36 cellular contexts compared by ENCODE assay signal in genomic region chr22:20444325-20444724, GRCh38.
"Had no signal": no experiment of that assay in that cellular context is flagged by ENCODE, and none has a peak within 500 bp of the region (broad histone marks: within the 10 kb centered on the region; RNA-seq: fewer than 3 reads in every experiment).

No MANE protein-coding gene starts in this region.

- H3K36me3 Mint-ChIP-seq: activated naive CD8-positive, alpha-beta T cell treated with anti-CD3 and anti-CD28 coated beads for 36 hours had no signal

- ATAC-seq: activated CD4-positive, CD25-positive, alpha-beta regulatory T cell treated with anti-CD3 and anti-CD28 coated beads, Interleukin-2, amount 50 U/mL, for 24 hours; activated CD8-positive, alpha-beta T cell treated with anti-CD3 and anti-CD28 coated beads for 36 hours; activated naive CD8-positive, alpha-beta T cell treated with anti-CD3 and anti-CD28 coated beads, Interleukin-2, amount 50 U/mL, for 24 hours; activated T-helper 17 cell treated with anti-CD3 and anti-CD28 coated beads, Interleukin-2, amount 50 U/mL, for 72 hours; esophagus mucosa; T-helper 17 cell had no signal

- H3K27ac ChIP-seq: adrenal gland, ascending aorta, breast epithelium, cardiac muscle cell, coronary artery, dorsolateral prefrontal cortex, WERI-Rb-1 had no signal

- H3K9me3 ChIP-seq: adrenal gland, ascending aorta, breast epithelium had no signal

- H3K4me3 Mint-ChIP-seq: activated B cell treated with CpG ODN at 0.5 μM for 24 hours; activated CD8-positive, alpha-beta T cell treated with anti-CD3 and anti-CD28 coated beads for 36 hours; activated naive CD4-positive, alpha-beta T cell treated with anti-CD3 and anti-CD28 coated beads, Interleukin-2, amount 50 U/mL, for 24 hours; activated naive CD8-positive, alpha-beta T cell treated with anti-CD3 and anti-CD28 coated beads for 36 hours; activated naive CD8-positive, alpha-beta T cell treated with anti-CD3 and anti-CD28 coated beads, Interleukin-2, amount 50 U/mL, for 24 hours; activated T-cell treated with anti-CD3 and anti-CD28 coated beads, Interleukin-2, amount 50 U/mL, for 24 hours; activated T-helper 17 cell treated with anti-CD3 and anti-CD28 coated beads, Interleukin-2, amount 50 U/mL, for 72 hours; brain; dendritic cell treated with granulocyte-macrophage colony-stimulating factor and Interleukin-4, amounts not matched to agents 40 ng/mL and 50 ng/mL, for 4 days; T-helper 17 cell; T-helper 2 cell treated with Interferon-gamma antibody and Interleukin-4, amounts not matched to agents 5 μg/mL and 100 μg/mL, for 36 hours had no signal

- H3K27me3 Mint-ChIP-seq: activated CD8-positive, alpha-beta T cell treated with anti-CD3 and anti-CD28 coated beads for 36 hours; activated naive CD8-positive, alpha-beta T cell treated with anti-CD3 and anti-CD28 coated beads, Interleukin-2, amount 50 U/mL, for 24 hours; activated T-cell treated with anti-CD3 and anti-CD28 coated beads, Interleukin-2, amount 50 U/mL, for 24 hours; activated T-helper 17 cell treated with anti-CD3 and anti-CD28 coated beads, Interleukin-2, amount 50 U/mL, for 72 hours; brain; T-helper 17 cell had no signal

- H3K4me1 Mint-ChIP-seq: activated B cell treated with CpG ODN at 0.5 μM for 24 hours; activated naive CD4-positive, alpha-beta T cell treated with anti-CD3 and anti-CD28 coated beads, Interleukin-2, amount 50 U/mL, for 24 hours; activated naive CD8-positive, alpha-beta T cell treated with anti-CD3 and anti-CD28 coated beads for 36 hours; activated naive CD8-positive, alpha-beta T cell treated with anti-CD3 and anti-CD28 coated beads, Interleukin-2, amount 50 U/mL, for 24 hours; activated T-helper 17 cell treated with anti-CD3 and anti-CD28 coated beads, Interleukin-2, amount 50 U/mL, for 72 hours had no signal

- H3K27me3 ChIP-seq: adrenal gland, ascending aorta, breast epithelium, cardiac muscle cell, dorsolateral prefrontal cortex had no signal

- H3K4me3 ChIP-seq: adrenal gland, ascending aorta, breast epithelium, cardiac muscle cell, coronary artery, dorsolateral prefrontal cortex had no signal

- DNase-seq: activated B cell treated with CpG ODN at 0.5 μM for 24 hours; activated CD4-positive, alpha-beta T cell treated with anti-CD3 and anti-CD28 coated beads for 48 hours; activated CD4-positive, alpha-beta T cell treated with anti-CD3 and anti-CD28 coated beads, Interleukin-2, amount 50 U/mL, for 1 hour; activated CD4-positive, alpha-beta T cell treated with anti-CD3 and anti-CD28 coated beads, Interleukin-2, amount 50 U/mL, for 48 hours; activated CD8-positive, alpha-beta memory T cell treated with anti-CD3 and anti-CD28 coated beads for 24 hours; activated CD8-positive, alpha-beta memory T cell treated with anti-CD3 and anti-CD28 coated beads, Interleukin-2, amount 50 U/mL, for 4 hours; activated CD8-positive, alpha-beta T cell treated with anti-CD3 and anti-CD28 coated beads for 36 hours; activated gamma-delta T cell; activated naive CD4-positive, alpha-beta T cell treated with Interleukin-2 at 50 U/mL for 16 hours; activated naive CD8-positive, alpha-beta T cell treated with anti-CD3 and anti-CD28 coated beads for 36 hours; activated naive CD8-positive, alpha-beta T cell treated with anti-CD3 and anti-CD28 coated beads, Interleukin-2, amount 50 U/mL, for 24 hours; activated T-cell treated with anti-CD3 and anti-CD28 coated beads for 4 hours; activated T-cell treated with anti-CD3 and anti-CD28 coated beads, Interleukin-2, amount 50 U/mL, for 24 hours; adrenal gland; amygdala; central memory CD4-positive, alpha-beta T cell; cerebellar nuclear complex; dorsolateral prefrontal cortex; effector memory CD4-positive, alpha-beta T cell; foreskin fibroblast; head of caudate nucleus; T-helper 1 cell; T-helper 17 cell; T1000; WERI-Rb-1 had no signal

- H3K36me3 ChIP-seq: breast epithelium had no signal

- H3K27ac Mint-ChIP-seq: activated B cell treated with CpG ODN at 0.5 μM for 24 hours; activated CD8-positive, alpha-beta T cell treated with anti-CD3 and anti-CD28 coated beads for 36 hours; activated naive CD4-positive, alpha-beta T cell treated with anti-CD3 and anti-CD28 coated beads, Interleukin-2, amount 50 U/mL, for 24 hours; activated naive CD8-positive, alpha-beta T cell treated with anti-CD3 and anti-CD28 coated beads for 36 hours; activated naive CD8-positive, alpha-beta T cell treated with anti-CD3 and anti-CD28 coated beads, Interleukin-2, amount 50 U/mL, for 24 hours; activated T-cell treated with anti-CD3 and anti-CD28 coated beads, Interleukin-2, amount 50 U/mL, for 24 hours; activated T-helper 17 cell treated with anti-CD3 and anti-CD28 coated beads, Interleukin-2, amount 50 U/mL, for 72 hours; dendritic cell treated with granulocyte-macrophage colony-stimulating factor and Interleukin-4, amounts not matched to agents 40 ng/mL and 50 ng/mL, for 4 days; T-helper 17 cell; T-helper 2 cell treated with Interferon-gamma antibody and Interleukin-4, amounts not matched to agents 5 μg/mL and 100 μg/mL, for 36 hours had no signal

- H3K4me1 ChIP-seq: adrenal gland, ascending aorta, breast epithelium had no signal

- H3K9me3 Mint-ChIP-seq: activated B cell treated with CpG ODN at 0.5 μM for 24 hours; activated CD8-positive, alpha-beta T cell treated with anti-CD3 and anti-CD28 coated beads for 36 hours; activated naive CD4-positive, alpha-beta T cell treated with anti-CD3 and anti-CD28 coated beads, Interleukin-2, amount 50 U/mL, for 24 hours; activated naive CD8-positive, alpha-beta T cell treated with anti-CD3 and anti-CD28 coated beads for 36 hours; activated naive CD8-positive, alpha-beta T cell treated with anti-CD3 and anti-CD28 coated beads, Interleukin-2, amount 50 U/mL, for 24 hours; activated T-cell treated with anti-CD3 and anti-CD28 coated beads, Interleukin-2, amount 50 U/mL, for 24 hours; activated T-helper 17 cell treated with anti-CD3 and anti-CD28 coated beads, Interleukin-2, amount 50 U/mL, for 72 hours; dendritic cell treated with granulocyte-macrophage colony-stimulating factor and Interleukin-4, amounts not matched to agents 40 ng/mL and 50 ng/mL, for 4 days; T-helper 2 cell treated with Interferon-gamma antibody and Interleukin-4, amounts not matched to agents 5 μg/mL and 100 μg/mL, for 36 hours had no signal
